ENCODE assay signal across 8 cellular contexts in the genomic region with DNA sequence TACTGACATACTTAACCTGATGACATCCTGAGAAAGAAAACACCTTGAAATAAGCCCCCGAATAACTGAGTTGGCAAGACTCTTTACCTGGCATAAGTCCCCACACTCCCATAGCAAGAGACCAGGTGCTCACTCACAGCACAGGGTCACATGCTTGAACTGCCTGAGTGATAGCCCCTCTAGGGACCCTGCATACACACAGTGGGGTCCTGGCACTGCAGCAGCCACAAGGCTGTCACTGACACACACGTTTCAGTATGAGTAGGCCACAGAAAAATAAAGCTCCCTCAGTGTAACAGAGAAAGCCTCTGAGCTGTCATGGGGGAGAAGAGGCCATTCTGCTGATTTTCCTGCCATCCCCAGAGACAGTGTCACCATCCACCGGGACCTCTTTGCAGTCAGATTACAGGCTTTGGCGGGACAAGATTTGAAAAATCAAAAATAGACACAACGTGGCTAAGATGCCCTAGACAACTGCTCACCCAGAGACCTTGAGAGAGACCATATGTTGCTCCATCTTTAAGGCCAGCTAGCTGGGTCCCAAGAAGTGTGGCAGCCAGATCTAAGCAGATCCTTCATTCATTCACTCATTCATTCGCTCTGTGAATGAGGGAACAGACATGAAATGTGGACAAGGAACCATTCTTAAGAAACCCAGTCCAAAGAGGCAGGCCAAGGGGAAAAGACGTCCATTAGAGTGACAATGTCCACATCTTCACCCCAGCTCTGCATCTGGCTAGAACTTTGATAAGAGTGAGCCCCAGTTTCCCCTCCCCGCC. TPM values are rescaled to one million over a fixed set of nuclear protein-coding genes. Genes with fewer than 3 reads are reported as not detected.
A peak's percentile ranks its signal among the peaks of the same experiment; 100 is the strongest.
DNase-seq lines count a peak whose midpoint lies in the region; ATAC-seq and TF ChIP-seq lines count a peak whose summit lies in the region.

No MANE protein-coding gene starts in this region.

- H3K27me3 Mint-ChIP-seq in activated naive CD8-positive, alpha-beta T cell treated with anti-CD3 and anti-CD28 coated beads, Interleukin-2, amount 10 ng/mL, durations not matched to agents 7 days and 5 days: no peaks in the 10 kb centered on the region
- no peaks in the 10 kb centered on the region for H3K27me3 Mint-ChIP-seq in naive B cell

- ATAC-seq in HG03342 (IDR thresholded peaks at IDR 0.05; ENCODE audit: unreplicated experiment): peak; percentile 30
- ATAC-seq in activated naive CD8-positive, alpha-beta T cell treated with anti-CD3 and anti-CD28 coated beads, Interleukin-2, amount 10 ng/mL, durations not matched to agents 7 days and 5 days (ENCODE audit: low read depth): no peak
- ATAC-seq in naive B cell (ENCODE audit: low read depth in 2 of 2): no peak
- no peak for ATAC-seq in Right ventricle myocardium inferior
- ATAC-seq in body of pancreas: no peak

- intact Hi-C loops in Right ventricle myocardium inferior (cut with DNase I) (loop anchor here (5.0 kb wide), 1 partner anchor 40 kb away; no protein-coding TSS in a partner anchor), body of pancreas (cut with DNase I) (no loop called here)

- TF ChIP-seq CTCF in body of pancreas (IDR thresholded peaks at IDR 0.05): no peak

- H3K4me1 Mint-ChIP-seq in activated naive CD8-positive, alpha-beta T cell treated with anti-CD3 and anti-CD28 coated beads, Interleukin-2, amount 10 ng/mL, durations not matched to agents 7 days and 5 days: peaks cover 27% of the 10 kb centered on the region
- H3K4me1 Mint-ChIP-seq in naive B cell: peaks cover 34 to 52% (median 39%) of the 10 kb centered on the region in 3 donors

- no peaks in the 10 kb centered on the region for H3K9me3 Mint-ChIP-seq in activated naive CD8-positive, alpha-beta T cell treated with anti-CD3 and anti-CD28 coated beads, Interleukin-2, amount 10 ng/mL, durations not matched to agents 7 days and 5 days
- no peaks in the 10 kb centered on the region for H3K9me3 Mint-ChIP-seq in naive B cell

- 79 to 80% methylated on average over 8 of the region's 8 CpGs for WGBS in body of pancreas, 2 donors

- peak overlapping the region; percentile 82 for H3K4me3 Mint-ChIP-seq in activated naive CD8-positive, alpha-beta T cell treated with anti-CD3 and anti-CD28 coated beads, Interleukin-2, amount 10 ng/mL, durations not matched to agents 7 days and 5 days
- peak overlapping the region; percentile 56 to 89 (median 80) for H3K4me3 Mint-ChIP-seq in naive B cell

- TF ChIP-seq POLR2A in body of pancreas (IDR thresholded peaks at IDR 0.05): no peak

- no peak for DNase-seq in activated naive CD8-positive, alpha-beta T cell treated with anti-CD3 and anti-CD28 coated beads, Interleukin-2, amount 10 ng/mL, durations not matched to agents 7 days and 5 days
- no peak for DNase-seq in naive B cell
- DNase-seq in Right ventricle myocardium inferior (ENCODE audit: missing footprints): no peak
- no peak for DNase-seq in NCI-H446 treated with DMSO at 0.1 percent for 48 hours (lab: John Stamatoyannopoulos, UW)
- no peak for DNase-seq in OCI-M2 (lab: John Stamatoyannopoulos, UW; ENCODE audit: unreplicated experiment)
- DNase-seq in body of pancreas: no peak

- no peaks in the 10 kb centered on the region for H3K27me3 ChIP-seq in body of pancreas

- H3K4me3 ChIP-seq in GM08714 (ENCODE audit: low read length): peak overlapping the region; percentile 96
- no peak overlapping the region for H3K4me3 ChIP-seq in body of pancreas

- no peaks in the 10 kb centered on the region for H3K36me3 ChIP-seq in body of pancreas (replicated peaks in 1 of 2; ENCODE audit: insufficient read depth in 1 of 2, low read depth in 2 of 2)

- no peaks in the 10 kb centered on the region for H3K36me3 Mint-ChIP-seq in activated naive CD8-positive, alpha-beta T cell treated with anti-CD3 and anti-CD28 coated beads, Interleukin-2, amount 10 ng/mL, durations not matched to agents 7 days and 5 days
- H3K36me3 Mint-ChIP-seq in naive B cell: no peaks in the 10 kb centered on the region

- H3K9me3 ChIP-seq in body of pancreas: no peaks in the 10 kb centered on the region

- no peak overlapping the region for H3K27ac ChIP-seq in body of pancreas

- peaks cover 19% of the 10 kb centered on the region for H3K4me1 ChIP-seq in body of pancreas

- no peak overlapping the region for H3K27ac Mint-ChIP-seq in activated naive CD8-positive, alpha-beta T cell treated with anti-CD3 and anti-CD28 coated beads, Interleukin-2, amount 10 ng/mL, durations not matched to agents 7 days and 5 days
- H3K27ac Mint-ChIP-seq in naive B cell: peak overlapping the region in 3 of 6 donors; percentile 78 to 85 (median 78)

- POLR2A ChIA-PET in activated naive CD8-positive, alpha-beta T cell treated with anti-CD3 and anti-CD28 coated beads, Interleukin-2, amount 10 ng/mL, durations not matched to agents 7 days and 5 days (lab: Charles Lee): interaction anchor here (1.0 kb wide), 2 partner anchors 52 to 473 kb away, joined by 3 read pairs; no protein-coding TSS in a partner anchor

RNA-seq across cellular contexts. Expression of a gene that starts 1.6 kb away (rescaled TPM):
- 10 to 100 TPM; 10.8 to 13.0 TPM for total RNA-seq in activated naive CD8-positive, alpha-beta T cell treated with anti-CD3 and anti-CD28 coated beads, Interleukin-2, amount 10 ng/mL, durations not matched to agents 7 days and 5 days
- 10 to 100 TPM in 4 of 6 donors, 1 to 10 TPM in 2; 4.1 to 20.8 (median 12.1) TPM for polyA plus RNA-seq in naive B cell (ENCODE audit: low read depth in 6 of 6)
- 14.1 TPM for total RNA-seq in Right ventricle myocardium inferior
- 10 to 100 TPM; 16.5 to 18.9 TPM for total RNA-seq in body of pancreas

RNA-seq across cellular contexts. Expression of a gene that starts 52.4 kb away (rescaled TPM):
- total RNA-seq in activated naive CD8-positive, alpha-beta T cell treated with anti-CD3 and anti-CD28 coated beads, Interleukin-2, amount 10 ng/mL, durations not matched to agents 7 days and 5 days: 1,000 to 10,000 TPM; 1,024 to 1,046 TPM
- polyA plus RNA-seq in naive B cell (ENCODE audit: low read depth in 6 of 6): 1,000 to 10,000 TPM in 5 of 6 donors, 100 to 1,000 TPM in 1; 741 to 1,939 (median 1,380) TPM
- total RNA-seq in Right ventricle myocardium inferior: 1,199 TPM
- 100 to 1,000 TPM; 637 to 675 TPM for total RNA-seq in body of pancreas
